ENCODE assay signal across 16 cellular contexts in genomic region chr9:35350827-35351549, GRCh38.
DNase-seq lines count a peak whose midpoint lies in the region; ATAC-seq, FAIRE-seq and TF ChIP-seq lines count a peak whose summit lies in the region.
"Had no signal": no experiment of that assay in that cellular context is flagged by ENCODE, and none has a peak within 500 bp of the region (broad histone marks: within the 10 kb centered on the region; RNA-seq: fewer than 3 reads in every experiment).

No MANE protein-coding gene starts in this region.

- no peaks in the 10 kb centered on the region for H3K79me2 ChIP-seq in fibroblast of lung (ENCODE audit: control insufficient read depth, insufficient read depth, low read length)

- H3K36me3 ChIP-seq in MG63, result no peaks in the 10 kb centered on the region
- no peaks in the 10 kb centered on the region for H3K36me3 ChIP-seq in fibroblast of lung (ENCODE audit: control insufficient read depth, insufficient read depth, low read length)
- no peaks in the 10 kb centered on the region for H3K36me3 ChIP-seq in pancreas

- TF ChIP-seq CTCF in AG09309 (IDR thresholded peaks at IDR 0.05; ENCODE audit: control insufficient read depth, insufficient read depth, low read depth, low read length, missing control alignments) (no peak), fibroblast of lung (conservative IDR thresholded peaks at IDR 0.05 in 1 of 2, IDR thresholded peaks at IDR 0.05 in 1 of 2; ENCODE audit: low read depth in 1 of 2, low read length in 2 of 2) (no peak), pancreas (IDR thresholded peaks at IDR 0.05) (no peak)

- no peaks in the 10 kb centered on the region for H3K9me3 ChIP-seq in MG63
- H3K9me3 ChIP-seq in fibroblast of lung (ENCODE audit: control insufficient read depth, insufficient read depth, low read depth, low read length), result no peaks in the 10 kb centered on the region
- no peaks in the 10 kb centered on the region for H3K9me3 ChIP-seq in pancreas

- H3K4me3 ChIP-seq in AG09309 (ENCODE audit: control insufficient read depth, low read depth, low read length) (no peak overlapping the region), MG63 (no peak overlapping the region), fibroblast of lung (replicated peaks in 1 of 4; ENCODE audit: control extremely low read depth in 1 of 4, insufficient read depth in 1 of 4, low read depth in 3 of 4, low read length in 4 of 4) (no peak overlapping the region), pancreas (no peak overlapping the region)

- DNase-seq in AG09309 (ENCODE audit: low read depth), result peak; percentile 53
- peak; percentile 16 for DNase-seq in MG63
- DNase-seq in fibroblast of lung (ENCODE audit: low read depth in 2 of 2), result peak; percentile 81 to 95
- DNase-seq in pancreas, result peak in 1 of 6 donors; percentile 22
- no peak for DNase-seq in NCI-H510A treated with DMSO at 0.1 percent for 48 hours (lab: John Stamatoyannopoulos, UW)
- DNase-seq in NK-92 (lab: John Stamatoyannopoulos, UW; ENCODE audit: unreplicated experiment), result no peak
- DNase-seq in NCI-H526 (lab: John Stamatoyannopoulos, UW), result no peak
- DNase-seq: activated CD8-positive, alpha-beta T cell treated with anti-CD3 and anti-CD28 coated beads, Interleukin-2, amount 10 ng/mL, durations not matched to agents 7 days and 5 days; activated effector memory CD4-positive, alpha-beta T cell treated with anti-CD3 and anti-CD28 coated beads, Interleukin-2, amount 50 U/mL, for 16 hours; GDM1; naive thymus-derived CD4-positive, alpha-beta T cell; NCI-H226 had no signal

- H2AFZ ChIP-seq in fibroblast of lung (ENCODE audit: low read length), result no peak overlapping the region

- peaks cover 16% of the 10 kb centered on the region for H3K4me1 ChIP-seq in fibroblast of lung (ENCODE audit: control insufficient read depth, extremely low read depth, insufficient read depth, low read length)
- H3K4me1 ChIP-seq in pancreas, result peaks cover 16 to 28% (median 18%) of the 10 kb centered on the region in 3 donors

- WGBS in pancreas, 2 donors, result 47 to 52% methylated on average over 3 of the region's 3 CpGs

- H4K20me1 ChIP-seq in fibroblast of lung (ENCODE audit: control insufficient read depth, extremely low read depth, insufficient read depth, low read length), result no peaks in the 10 kb centered on the region

- no peaks in the 10 kb centered on the region for H3K27me3 ChIP-seq in MG63
- H3K27me3 ChIP-seq in fibroblast of lung (ENCODE audit: control insufficient read depth, insufficient read depth, low read length), result no peaks in the 10 kb centered on the region
- no peaks in the 10 kb centered on the region for H3K27me3 ChIP-seq in pancreas

- ATAC-seq in pancreas (peak; percentile 81 to 92 (median 90)), GM21529 (IDR thresholded peaks at IDR 0.05; ENCODE audit: unreplicated experiment) (no peak)
- ATAC-seq: activated CD8-positive, alpha-beta T cell treated with anti-CD3 and anti-CD28 coated beads, Interleukin-2, amount 10 ng/mL, durations not matched to agents 7 days and 5 days; naive thymus-derived CD4-positive, alpha-beta T cell had no signal

- FAIRE-seq in pancreas (lab: Jason Lieb, UNC), result no peak
- FAIRE-seq: keratinocyte, RCC 7860 had no signal

- H3K4me2 ChIP-seq in fibroblast of lung (ENCODE audit: extremely low read depth, insufficient read depth, low read length), result peak overlapping the region; percentile 62
- H3K4me2 ChIP-seq: KMS-11 had no signal

- intact Hi-C loops in pancreas (cut with DNase I), result no loop called here

- no peak overlapping the region for H3K9ac ChIP-seq in fibroblast of lung (ENCODE audit: insufficient read depth, low read length)
- H3K9ac ChIP-seq: KMS-11 had no signal

- H3K27ac ChIP-seq in fibroblast of lung (ENCODE audit: insufficient read depth, low read length) (no peak overlapping the region), pancreas (peak overlapping the region in 2 of 4 donors; percentile 27 to 49)
- H3K27ac ChIP-seq: KMS-11 had no signal

Comparison
In these comparisons a context has a peak if more than half of its experiments do, and no peak if none do; other contexts are left out.
1. DNase-seq: peak in AG09309 (single experiment), MG63 (single experiment) and fibroblast of lung (2 of 2); none in NCI-H510A treated with DMSO at 0.1 percent for 48 hours (single experiment), NK-92 (single experiment) and NCI-H526 (0 of 2).